Comparison of ENCODE assay signal across 1 cellular context in genomic region chr3:18345015-18345367, GRCh38.
TF ChIP-seq lines count a peak whose summit lies in the region.

No MANE protein-coding gene starts in this region.

TF ChIP-seq in H1, 55 proteins besides CTCF, POLR2A, EP300 and RAD21:
- no peak for TF ChIP-seq SRF (IDR thresholded peaks at IDR 0.05; ENCODE audit: low read depth, low read length)
- TF ChIP-seq CBX8 (IDR thresholded peaks at IDR 0.05; ENCODE audit: borderline replicate concordance, low read depth, low read length) = no peak
- no peak for TF ChIP-seq BACH1 (IDR thresholded peaks at IDR 0.05; ENCODE audit: low read length)
- no peak for TF ChIP-seq JUN (IDR thresholded peaks at IDR 0.05; ENCODE audit: low read depth, low read length)
- no peak for TF ChIP-seq FOSL1 (IDR thresholded peaks at IDR 0.05; ENCODE audit: insufficient read depth, low read depth, low read length)
- peak; percentile 6 for TF ChIP-seq CHD7 (IDR thresholded peaks at IDR 0.05; ENCODE audit: insufficient replicate concordance, low read length)
